In the genomic region with DNA sequence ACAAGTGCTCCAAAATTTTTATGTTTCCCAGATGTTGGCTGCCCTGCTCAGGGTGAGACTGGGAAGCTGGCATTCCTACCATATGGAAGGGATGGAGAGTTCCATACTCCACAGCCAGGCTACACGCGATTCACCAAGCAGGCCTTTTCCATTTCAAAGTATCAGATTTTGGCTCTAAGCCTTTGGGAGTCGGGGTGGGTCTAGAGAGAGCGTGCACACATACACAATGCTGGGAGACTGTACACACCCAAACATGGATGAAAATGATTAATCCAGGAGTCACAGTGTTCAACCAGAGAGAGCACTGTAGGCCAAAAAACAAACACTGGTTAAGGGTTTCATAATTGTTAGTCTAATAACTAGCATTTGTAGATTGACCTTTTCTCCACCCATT, we compare ENCODE assay signal across 13 cellular contexts.
A peak's percentile ranks its signal among the peaks of the same experiment; 100 is the strongest.
DNase-seq lines count a peak whose midpoint lies in the region; ATAC-seq and TF ChIP-seq lines count a peak whose summit lies in the region.
"Had no signal": no experiment of that assay in that cellular context is flagged by ENCODE, and none has a peak within 500 bp of the region (broad histone marks: within the 10 kb centered on the region; RNA-seq: fewer than 3 reads in every experiment).

No MANE protein-coding gene starts in this region.

- POLR2A ChIA-PET in PC-3 (lab: Charles Lee; ENCODE audit: unreplicated experiment), result no interaction called here

- no peaks in the 10 kb centered on the region for H3K9me3 ChIP-seq in PC-3 (ENCODE audit: low read length)
- H3K9me3 ChIP-seq: esophagus muscularis mucosa had no signal

- H2AFZ ChIP-seq in PC-3 (ENCODE audit: low read length), result peak overlapping the region; percentile 3; the same call in 1 of the 2 replicates

- peak overlapping the region; percentile 73 for H3K4me2 ChIP-seq in PC-3 (ENCODE audit: low read length)

- H3K27me3 Mint-ChIP-seq in osteocyte (ENCODE audit: unreplicated experiment), result no peaks in the 10 kb centered on the region
- H3K27me3 Mint-ChIP-seq: activated CD4-positive, alpha-beta T cell treated with anti-CD3 and anti-CD28 coated beads, Interleukin-2, amount 10 ng/mL, durations not matched to agents 24 days and 14 days had no signal

- H3K4me1 ChIP-seq in PC-3 (ENCODE audit: insufficient read depth, low read length), result peaks cover 57% of the 10 kb centered on the region

- H3K9ac ChIP-seq in PC-3 (ENCODE audit: low read length), result peak overlapping the region; percentile 74

- peak; percentile 90 for ATAC-seq in PC-3
- ATAC-seq in activated naive CD4-positive, alpha-beta T cell treated with anti-CD3 and anti-CD28 coated beads, Interleukin-2, amount 50 U/mL, for 72 hours, result no peak
- ATAC-seq: naive thymus-derived CD4-positive, alpha-beta T cell had no signal

- peaks cover 44% of the 10 kb centered on the region for H3K36me3 Mint-ChIP-seq in osteocyte (ENCODE audit: unreplicated experiment)
- no peaks in the 10 kb centered on the region for H3K36me3 Mint-ChIP-seq in activated naive CD4-positive, alpha-beta T cell treated with anti-CD3 and anti-CD28 coated beads, Interleukin-2, amount 50 U/mL, for 72 hours
- H3K36me3 Mint-ChIP-seq: naive thymus-derived CD4-positive, alpha-beta T cell had no signal

- no TSS peak for BruUV-seq in PC-3 (replicated peaks; lab: Mats Ljungman, UMichigan)

- H3K4me1 Mint-ChIP-seq in osteocyte (ENCODE audit: unreplicated experiment), result peaks cover 22% of the 10 kb centered on the region
- H3K4me1 Mint-ChIP-seq: activated CD4-positive, alpha-beta T cell treated with anti-CD3 and anti-CD28 coated beads, Interleukin-2, amount 10 ng/mL, durations not matched to agents 24 days and 14 days; naive thymus-derived CD4-positive, alpha-beta T cell had no signal

- peak overlapping the region; percentile 45 for H3K27ac Mint-ChIP-seq in osteocyte (ENCODE audit: unreplicated experiment)
- H3K27ac Mint-ChIP-seq in activated naive CD4-positive, alpha-beta T cell treated with anti-CD3 and anti-CD28 coated beads, Interleukin-2, amount 50 U/mL, for 72 hours, result no peak overlapping the region
- H3K27ac Mint-ChIP-seq: activated CD4-positive, alpha-beta T cell treated with anti-CD3 and anti-CD28 coated beads, Interleukin-2, amount 10 ng/mL, durations not matched to agents 24 days and 14 days; naive thymus-derived CD4-positive, alpha-beta T cell had no signal

- no peaks in the 10 kb centered on the region for H4K20me1 ChIP-seq in PC-3 (ENCODE audit: low read length)

- H3K9me3 Mint-ChIP-seq in osteocyte (ENCODE audit: unreplicated experiment), result no peaks in the 10 kb centered on the region
- H3K9me3 Mint-ChIP-seq in activated naive CD4-positive, alpha-beta T cell treated with anti-CD3 and anti-CD28 coated beads, Interleukin-2, amount 50 U/mL, for 72 hours, result no peaks in the 10 kb centered on the region
- H3K9me3 Mint-ChIP-seq: activated CD4-positive, alpha-beta T cell treated with anti-CD3 and anti-CD28 coated beads, Interleukin-2, amount 10 ng/mL, durations not matched to agents 24 days and 14 days; naive thymus-derived CD4-positive, alpha-beta T cell had no signal

- CTCF ChIA-PET in PC-3 (lab: Charles Lee), result no interaction called here

- no peak for TF ChIP-seq CTCF in PC-3 (conservative IDR thresholded peaks at IDR 0.05; ENCODE audit: low read depth, low read length)
- TF ChIP-seq CTCF in osteocyte (IDR thresholded peaks at IDR 0.05), result no peak

- no peaks in the 10 kb centered on the region for H3K27me3 ChIP-seq in PC-3 (ENCODE audit: low read length)
- H3K27me3 ChIP-seq: esophagus muscularis mucosa had no signal

- intact Hi-C loops in PC-3 (cut with micrococcal nuclease), result loop anchor here (1.0 to 2.0 kb wide), 2 partner anchors 13 to 145 kb away; no protein-coding TSS in a partner anchor

- H3K27ac ChIP-seq in PC-3 (ENCODE audit: low read length) (peak overlapping the region; percentile 93), substantia nigra (ENCODE audit: low read depth, low read length, poor library complexity, severe bottlenecking) (no peak overlapping the region)
- H3K27ac ChIP-seq: esophagus muscularis mucosa had no signal

- no peak overlapping the region for H3K4me3 Mint-ChIP-seq in osteocyte (ENCODE audit: unreplicated experiment)
- H3K4me3 Mint-ChIP-seq: activated CD4-positive, alpha-beta T cell treated with anti-CD3 and anti-CD28 coated beads, Interleukin-2, amount 10 ng/mL, durations not matched to agents 24 days and 14 days; naive thymus-derived CD4-positive, alpha-beta T cell had no signal

- H3K9me2 ChIP-seq in PC-3 (replicated peaks; ENCODE audit: low read length), result no peaks in the 10 kb centered on the region

- peak overlapping the region; percentile 36 for H3K4me3 ChIP-seq in PC-3 (ENCODE audit: low read length)
- H3K4me3 ChIP-seq: esophagus muscularis mucosa had no signal

- peak; percentile 28 for DNase-seq in EL
- DNase-seq in PC-3, result peak; percentile 98
- DNase-seq in fibroblast of the conjunctiva (ENCODE audit: low read depth), result peak; percentile 42
- no peak for DNase-seq in osteocyte (ENCODE audit: extremely low spot score, unreplicated experiment)
- DNase-seq in activated naive CD4-positive, alpha-beta T cell treated with anti-CD3 and anti-CD28 coated beads, Interleukin-2, amount 50 U/mL, for 72 hours (ENCODE audit: low spot score in 2 of 2), result no peak
- no peak for DNase-seq in NCI-H345 (lab: John Stamatoyannopoulos, UW)
- DNase-seq in substantia nigra (lab: John Stamatoyannopoulos, UW), result no peak
- no peak for DNase-seq in GF-D8 (lab: John Stamatoyannopoulos, UW)
- DNase-seq: activated CD4-positive, alpha-beta T cell treated with anti-CD3 and anti-CD28 coated beads, Interleukin-2, amount 10 ng/mL, durations not matched to agents 24 days and 14 days; naive thymus-derived CD4-positive, alpha-beta T cell; NCI-H2171 treated with DMSO at 0.1 percent for 48 hours; small intestine had no signal

- H3K36me3 ChIP-seq in PC-3 (ENCODE audit: low read depth, low read length), result no peaks in the 10 kb centered on the region

- H3K79me2 ChIP-seq in PC-3 (ENCODE audit: low read length), result no peaks in the 10 kb centered on the region

- H3F3A ChIP-seq in PC-3 (ENCODE audit: low read length, unreplicated experiment), result peaks cover 9% of the 10 kb centered on the region

Comparison
In these comparisons a context has a peak if more than half of its experiments do, and no peak if none do; other contexts are left out.
1. DNase-seq: peak in EL (single experiment), PC-3 (single experiment) and fibroblast of the conjunctiva (single experiment); none in osteocyte (single experiment), activated naive CD4-positive, alpha-beta T cell treated with anti-CD3 and anti-CD28 coated beads, Interleukin-2, amount 50 U/mL, for 72 hours (0 of 2), NCI-H345 (single experiment), substantia nigra (0 of 49) and GF-D8 (single experiment).